22 cellular contexts compared by ENCODE assay signal in the genomic region with DNA sequence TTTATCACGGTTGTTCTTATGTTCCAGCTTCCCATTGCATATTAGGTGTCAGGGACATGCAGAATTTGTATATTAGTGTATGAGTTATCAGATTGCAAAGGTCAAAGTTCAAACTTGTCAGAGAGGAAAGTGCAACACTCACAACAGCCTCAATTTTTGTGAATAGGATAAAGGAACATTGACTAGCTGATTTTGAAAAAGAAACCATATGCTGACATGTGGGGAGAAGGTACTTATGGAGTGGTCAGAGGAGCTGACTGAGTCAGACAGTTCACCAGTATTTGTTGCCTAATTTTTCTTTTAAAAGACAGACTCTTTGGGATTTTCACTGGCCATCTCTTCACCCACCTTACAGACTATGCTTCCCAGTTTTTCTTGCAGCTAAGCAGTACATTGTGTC.
A peak's percentile ranks its signal among the peaks of the same experiment; 100 is the strongest.
DNase-seq lines count a peak whose midpoint lies in the region; ATAC-seq and TF ChIP-seq lines count a peak whose summit lies in the region.
"Had no signal": no experiment of that assay in that cellular context is flagged by ENCODE, and none has a peak within 500 bp of the region (broad histone marks: within the 10 kb centered on the region; RNA-seq: fewer than 3 reads in every experiment).

No MANE protein-coding gene starts in this region.

- H3K36me3 ChIP-seq in IMR-90 (ENCODE audit: control insufficient read depth, insufficient read depth, low read length) (no peaks in the 10 kb centered on the region), mesenchymal stem cell (ENCODE audit: control insufficient read depth in 1 of 2, insufficient read depth in 2 of 2, low read depth in 1 of 2, low read length in 2 of 2) (no peaks in the 10 kb centered on the region), upper lobe of right lung (no peaks in the 10 kb centered on the region)
- H3K36me3 ChIP-seq: BE2C, SJSA1 had no signal

- no peak overlapping the region for H2BK12ac ChIP-seq in mesenchymal stem cell (ENCODE audit: low read length in 2 of 2)

- H2BK120ac ChIP-seq in IMR-90 (ENCODE audit: low read depth, low read length) (peak overlapping the region; percentile 69), mesenchymal stem cell (ENCODE audit: low read depth, low read length) (no peak overlapping the region)

- DNase-seq in DMS 273 (lab: John Stamatoyannopoulos, UW; ENCODE audit: unreplicated experiment) (peak; percentile 1), DMS 273 treated with DMSO at 0.1 percent for 48 hours (lab: John Stamatoyannopoulos, UW) (no peak), IMR-90 (peak; percentile 49), mesenchymal stem cell (peak; percentile 32), upper lobe of right lung (no peak)
- no peak for DNase-seq in activated CD8-positive, alpha-beta memory T cell treated with anti-CD3 and anti-CD28 coated beads, Interleukin-2, amount 50 U/mL, for 48 hours
- DNase-seq: ACHN; BE2C; CD8-positive, alpha-beta memory T cell; GOT3; Kasumi-1; NCI-H1092 treated with DMSO at 0.1 percent for 48 hours; NCI-H1436; NCI-H187; NCI-H526 treated with DMSO at 0.1 percent for 48 hours; Right ventricle myocardium superior; RPMI8226 had no signal

- H3K56ac ChIP-seq in IMR-90 (ENCODE audit: extremely low read depth, insufficient read depth, low read length), result no peak overlapping the region

- TF ChIP-seq POLR2A in IMR-90 (IDR thresholded peaks at IDR 0.05; ENCODE audit: low read depth, low read length), result no peak

- H3K27me3 ChIP-seq in IMR-90 (ENCODE audit: control insufficient read depth, insufficient read depth, low read length), result no peaks in the 10 kb centered on the region
- no peaks in the 10 kb centered on the region for H3K27me3 ChIP-seq in mesenchymal stem cell (ENCODE audit: control insufficient read depth in 1 of 2, insufficient read depth in 1 of 2, low read length in 2 of 2)
- H3K27me3 ChIP-seq in upper lobe of right lung, result no peaks in the 10 kb centered on the region
- H3K27me3 ChIP-seq: BE2C, SJSA1 had no signal

- peak overlapping the region; percentile 52; the same call in 1 of the 2 replicates for H4K5ac ChIP-seq in IMR-90 (ENCODE audit: low read depth, low read length)

- H2AFZ ChIP-seq in IMR-90 (replicated peaks; ENCODE audit: low read length, poor library complexity) (no peak overlapping the region), mesenchymal stem cell (ENCODE audit: low read depth, low read length) (no peak overlapping the region)

- H3K23ac ChIP-seq in IMR-90 (ENCODE audit: low read depth, low read length) (0 out of 2 replicates have a peak overlapping the region, but pooled peaks have one; percentile 5), mesenchymal stem cell (ENCODE audit: low read length in 2 of 2) (no peak overlapping the region)

- peak overlapping the region; percentile 5 to 6; a peak in 1 of 4 replicates for H4K8ac ChIP-seq in IMR-90 (ENCODE audit: low read depth in 2 of 2, low read length in 2 of 2)
- H4K8ac ChIP-seq in mesenchymal stem cell (ENCODE audit: low read length), result no peak overlapping the region

- no peak for TF ChIP-seq RAD21 in IMR-90 (IDR thresholded peaks at IDR 0.05; ENCODE audit: low read length)

- intact Hi-C loops in IMR-90 (cut with micrococcal nuclease) (no loop called here), upper lobe of right lung (cut with DNase I) (no loop called here)

- H2BK20ac ChIP-seq in IMR-90 (ENCODE audit: low read depth, low read length), result peak overlapping the region; percentile 73

- dilution Hi-C loops in IMR-90 (cut with HindIII; ENCODE audit: low sequenced_read_pairs, unreplicated experiment), result no loop called here

- no peak for TF ChIP-seq CTCF in IMR-90 (conservative IDR thresholded peaks at IDR 0.05; ENCODE audit: low read depth, low read length)
- no peak for TF ChIP-seq CTCF in upper lobe of right lung (IDR thresholded peaks at IDR 0.05)

- peak; percentile 35; the same call in 1 of the 2 replicates for ATAC-seq in IMR-90 (ENCODE audit: low read depth)
- no peak for ATAC-seq in upper lobe of right lung
- ATAC-seq in GM18517 (IDR thresholded peaks at IDR 0.05; ENCODE audit: unreplicated experiment), result no peak
- ATAC-seq: HepG2, K562 had no signal

- H4K91ac ChIP-seq in IMR-90 (ENCODE audit: insufficient read depth, low read depth, low read length), result peak overlapping the region; percentile 50; the same call in 1 of the 2 replicates
- H4K91ac ChIP-seq in mesenchymal stem cell (ENCODE audit: low read length), result no peak overlapping the region

- H3K4me3 ChIP-seq in IMR-90 (ENCODE audit: insufficient read depth, low read depth, low read length), result no peak overlapping the region
- no peak overlapping the region for H3K4me3 ChIP-seq in mesenchymal stem cell (ENCODE audit: insufficient read depth in 1 of 2, low read depth in 1 of 2, low read length in 2 of 2)
- no peak overlapping the region for H3K4me3 ChIP-seq in upper lobe of right lung
- H3K4me3 ChIP-seq: K562, SJSA1 had no signal

- peak overlapping the region; percentile 55; the same call in 2 of the 3 replicates for H2BK15ac ChIP-seq in IMR-90 (ENCODE audit: low read depth, low read length)
- H2BK15ac ChIP-seq in mesenchymal stem cell (ENCODE audit: low read depth, poor library complexity, severe bottlenecking), result no peak overlapping the region

- H3K79me1 ChIP-seq in IMR-90 (ENCODE audit: low read depth in 1 of 2, low read length in 2 of 2) (no peaks in the 10 kb centered on the region), mesenchymal stem cell (replicated peaks; ENCODE audit: low read length, poor library complexity, severe bottlenecking) (no peaks in the 10 kb centered on the region)

- no CpG with 5 or more reads among the region's 1 CpG for WGBS in IMR-90 (ENCODE audit: extremely low coverage in 2 of 2, insufficient read length in 1 of 2), 2 experiments
- 100% methylated on average over 1 of the region's 1 CpG for WGBS in mesenchymal stem cell

- no TSS peak for BruUV-seq in IMR-90 (replicated peaks; lab: Mats Ljungman, UMichigan)

- no peaks in the 10 kb centered on the region for H4K20me1 ChIP-seq in IMR-90 (ENCODE audit: insufficient read depth, low read length)

- H3K9me3 ChIP-seq in IMR-90 (ENCODE audit: control insufficient read depth, insufficient read depth, low read length) (no peaks in the 10 kb centered on the region), mesenchymal stem cell (ENCODE audit: control insufficient read depth, low read length) (no peaks in the 10 kb centered on the region), upper lobe of right lung (no peaks in the 10 kb centered on the region)
- H3K9me3 ChIP-seq: BE2C, SJSA1 had no signal

- H2AK9ac ChIP-seq in IMR-90 (replicated peaks; ENCODE audit: low read depth, low read length, poor library complexity), result no peak overlapping the region

- no peak overlapping the region for H2AK5ac ChIP-seq in IMR-90 (ENCODE audit: low read depth, low read length)
- H2AK5ac ChIP-seq in mesenchymal stem cell (ENCODE audit: low read length, severe bottlenecking), result peak overlapping the region; percentile 16

- H3K4ac ChIP-seq in IMR-90 (ENCODE audit: low read depth, low read length) (peak overlapping the region; percentile 10; the same call in 1 of the 2 replicates), mesenchymal stem cell (ENCODE audit: low read depth in 1 of 2, low read length in 2 of 2) (no peak overlapping the region)

- POLR2A ChIA-PET in IMR-90 (lab: Charles Lee; ENCODE audit: unreplicated experiment), result no interaction called here

- in situ Hi-C loops in IMR-90 (cut with MboI; ENCODE audit: low sequenced_read_pairs), result no loop called here

- H3K14ac ChIP-seq in IMR-90 (replicated peaks; ENCODE audit: low read depth, low read length), result peak overlapping the region; percentile 77
- no peak overlapping the region for H3K14ac ChIP-seq in mesenchymal stem cell (ENCODE audit: low read length in 2 of 2)

- H2BK5ac ChIP-seq in IMR-90 (ENCODE audit: low read depth, low read length, poor library complexity, severe bottlenecking), result peak overlapping the region; percentile 65
- no peak overlapping the region for H2BK5ac ChIP-seq in mesenchymal stem cell (ENCODE audit: low read depth, low read length, poor library complexity, severe bottlenecking)

- CTCF ChIA-PET in IMR-90 (lab: Yijun Ruan, JAX), result no interaction called here

- no peak overlapping the region for H3K9ac ChIP-seq in IMR-90 (ENCODE audit: low read depth, low read length)
- H3K9ac ChIP-seq in mesenchymal stem cell (ENCODE audit: low read length), result no peak overlapping the region

- no peak overlapping the region for H3K27ac ChIP-seq in IMR-90 (ENCODE audit: insufficient read depth, low read length)
- no peak overlapping the region for H3K27ac ChIP-seq in mesenchymal stem cell (ENCODE audit: low read length, poor library complexity, severe bottlenecking)
- no peak overlapping the region for H3K27ac ChIP-seq in upper lobe of right lung
- H3K27ac ChIP-seq: 22Rv1, SJSA1 had no signal

- H3K18ac ChIP-seq in IMR-90 (ENCODE audit: low read depth, low read length), result peak overlapping the region; percentile 85; the same call in 1 of the 2 replicates
- no peak overlapping the region for H3K18ac ChIP-seq in mesenchymal stem cell (ENCODE audit: low read depth in 1 of 2, low read length in 2 of 2)

- peaks cover 11% of the 10 kb centered on the region; the same call in 1 of the 2 replicates for H3K9me1 ChIP-seq in IMR-90 (ENCODE audit: insufficient read depth, low read length)

- H3K4me2 ChIP-seq in IMR-90 (ENCODE audit: low read depth, low read length), result peak overlapping the region; percentile 5; the same call in 1 of the 2 replicates
- no peak overlapping the region for H3K4me2 ChIP-seq in mesenchymal stem cell (ENCODE audit: low read length, poor library complexity, severe bottlenecking)

- peaks cover 19% of the 10 kb centered on the region for H3K4me1 ChIP-seq in IMR-90 (ENCODE audit: control insufficient read depth, insufficient read depth, low read length)
- no peaks in the 10 kb centered on the region for H3K4me1 ChIP-seq in mesenchymal stem cell (ENCODE audit: control insufficient read depth, insufficient read depth, low read depth, low read length)
- no peaks in the 10 kb centered on the region for H3K4me1 ChIP-seq in upper lobe of right lung
- H3K4me1 ChIP-seq: BE2C had no signal

TF ChIP-seq in IMR-90, 13 proteins besides CTCF, POLR2A, EP300 and RAD21:
- TF ChIP-seq MXI1 (IDR thresholded peaks at IDR 0.05; ENCODE audit: borderline replicate concordance, low read depth, low read length) (no peak), RFX5 (IDR thresholded peaks at IDR 0.05; ENCODE audit: low read depth, low read length) (no peak), FOS (IDR thresholded peaks at IDR 0.05; ENCODE audit: low read depth, low read length) (no peak), MAFK (IDR thresholded peaks at IDR 0.05; ENCODE audit: low read depth, low read length) (no peak), USF2 (IDR thresholded peaks at IDR 0.05; ENCODE audit: low read depth, low read length) (no peak)

Comparison
In these comparisons a context has a peak if more than half of its experiments do, and no peak if none do; other contexts are left out.
1. DNase-seq: peak in DMS 273 (single experiment), IMR-90 (single experiment) and mesenchymal stem cell (single experiment); none in DMS 273 treated with DMSO at 0.1 percent for 48 hours (single experiment), activated CD8-positive, alpha-beta memory T cell treated with anti-CD3 and anti-CD28 coated beads, Interleukin-2, amount 50 U/mL, for 48 hours (single experiment) and upper lobe of right lung (single experiment).